21 cellular contexts compared by ENCODE assay signal in the genomic region with DNA sequence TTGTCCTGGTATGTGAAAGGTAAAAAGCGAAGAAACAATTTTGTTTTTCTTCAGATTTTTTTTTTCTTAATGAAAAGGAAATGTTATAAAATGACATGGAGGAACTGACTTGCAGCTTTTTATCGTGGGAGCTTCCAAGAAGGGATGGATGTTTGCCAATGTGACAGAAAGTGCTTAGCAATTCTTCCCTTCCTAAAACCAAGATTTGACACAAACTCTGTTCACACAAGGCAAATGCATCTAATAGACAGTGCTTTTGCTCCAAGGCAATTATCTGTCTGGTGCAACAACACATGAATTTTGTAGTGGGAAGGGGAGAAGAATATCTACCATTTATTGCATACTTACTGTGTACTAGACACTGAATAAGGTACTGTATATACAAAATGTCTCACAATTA.
DNase-seq lines count a peak whose midpoint lies in the region; ATAC-seq and TF ChIP-seq lines count a peak whose summit lies in the region.
"Had no signal": no experiment of that assay in that cellular context is flagged by ENCODE, and none has a peak within 500 bp of the region (broad histone marks: within the 10 kb centered on the region; RNA-seq: fewer than 3 reads in every experiment).

No MANE protein-coding gene starts in this region.

- H2BK15ac ChIP-seq in neuronal stem cell (ENCODE audit: low read length) = no peak overlapping the region

- H3K4ac ChIP-seq in neuronal stem cell (ENCODE audit: low read length) = no peak overlapping the region

- H2AK5ac ChIP-seq in neuronal stem cell (ENCODE audit: low read depth, low read length) = no peak overlapping the region

- no peak overlapping the region for H3K9ac ChIP-seq in neuronal stem cell (ENCODE audit: low read depth, low read length, poor library complexity)

- peak overlapping the region; percentile 58 for H2AFZ ChIP-seq in neuronal stem cell (ENCODE audit: low read length)

- TF ChIP-seq POLR2A in breast epithelium (IDR thresholded peaks at IDR 0.05) (no peak), tibial nerve (IDR thresholded peaks at IDR 0.05) (no peak)

- H3K14ac ChIP-seq in neuronal stem cell (ENCODE audit: low read length) = no peak overlapping the region

- H3K27ac ChIP-seq in right cardiac atrium (ENCODE audit: low read length) (no peak overlapping the region), right atrium auricular region (no peak overlapping the region), neuronal stem cell (replicated peaks; ENCODE audit: low read length) (no peak overlapping the region), breast epithelium (no peak overlapping the region), tibial nerve (no peak overlapping the region)
- H3K27ac ChIP-seq: right lobe of liver had no signal

- peak overlapping the region; percentile 28 for H3K4me3 ChIP-seq in right cardiac atrium (ENCODE audit: low read length)
- H3K4me3 ChIP-seq in right atrium auricular region = no peak overlapping the region
- H3K4me3 ChIP-seq in neuronal stem cell (ENCODE audit: low read length in 2 of 2) = no peak overlapping the region
- no peak overlapping the region for H3K4me3 ChIP-seq in breast epithelium
- H3K4me3 ChIP-seq in tibial nerve = no peak overlapping the region
- H3K4me3 ChIP-seq: GM23338, K562, right lobe of liver had no signal

- TF ChIP-seq CTCF in right atrium auricular region (IDR thresholded peaks at IDR 0.05) (no peak), breast epithelium (IDR thresholded peaks at IDR 0.05) (no peak), tibial nerve (IDR thresholded peaks at IDR 0.05) (no peak)

- H3K4me1 ChIP-seq in right cardiac atrium (ENCODE audit: control insufficient read depth, insufficient read depth, low read length) (peaks cover 3% of the 10 kb centered on the region), right atrium auricular region (peaks cover 0 to 10% of the 10 kb centered on the region in 2 donors), neuronal stem cell (ENCODE audit: control insufficient read depth in 2 of 2, insufficient read depth in 1 of 2, low read depth in 1 of 2, low read length in 2 of 2) (peaks cover 0 to 2% of the 10 kb centered on the region in 2 donors), breast epithelium (no peaks in the 10 kb centered on the region), tibial nerve (no peaks in the 10 kb centered on the region)
- H3K4me1 ChIP-seq: right lobe of liver had no signal

- intact Hi-C loops in right cardiac atrium (cut with DNase I) = no loop called here
- intact Hi-C loops in breast epithelium (cut with DNase I; ENCODE audit: low total_unique reads) = no loop called here

- no peaks in the 10 kb centered on the region for H3K36me3 ChIP-seq in right atrium auricular region
- no peaks in the 10 kb centered on the region for H3K36me3 ChIP-seq in neuronal stem cell (replicated peaks in 1 of 2; ENCODE audit: control insufficient read depth in 2 of 2, insufficient read depth in 2 of 2, low read length in 2 of 2)
- no peaks in the 10 kb centered on the region for H3K36me3 ChIP-seq in breast epithelium
- no peaks in the 10 kb centered on the region for H3K36me3 ChIP-seq in tibial nerve
- H3K36me3 ChIP-seq: right lobe of liver had no signal

- no peak overlapping the region for H2BK120ac ChIP-seq in neuronal stem cell (ENCODE audit: low read depth, low read length)

- no peak overlapping the region for H2BK12ac ChIP-seq in neuronal stem cell (ENCODE audit: low read length)

- 22% methylated on average over 2 of the region's 2 CpGs for WGBS in right cardiac atrium
- WGBS in neuronal stem cell (ENCODE audit: extremely low coverage in 2 of 2, insufficient read length in 2 of 2, insufficient replicate concordance in 1 of 2), 2 donors = no CpG with 5 or more reads among the region's 2 CpGs
- WGBS in tibial nerve, 2 donors = 38 to 41% methylated on average over 2 of the region's 2 CpGs

- no peak overlapping the region for H4K91ac ChIP-seq in neuronal stem cell (ENCODE audit: low read depth, low read length, poor library complexity)

- TF ChIP-seq EP300 in tibial nerve (IDR thresholded peaks at IDR 0.05) = no peak

- H2BK5ac ChIP-seq in neuronal stem cell (ENCODE audit: low read length) = no peak overlapping the region

- H3K27me3 ChIP-seq in right cardiac atrium (ENCODE audit: control insufficient read depth, insufficient read depth) = no peaks in the 10 kb centered on the region
- no peaks in the 10 kb centered on the region for H3K27me3 ChIP-seq in right atrium auricular region
- no peaks in the 10 kb centered on the region for H3K27me3 ChIP-seq in neuronal stem cell (ENCODE audit: control insufficient read depth in 3 of 3, insufficient read depth in 3 of 3, low read depth in 1 of 3, low read length in 3 of 3)
- no peaks in the 10 kb centered on the region for H3K27me3 ChIP-seq in breast epithelium
- no peaks in the 10 kb centered on the region for H3K27me3 ChIP-seq in tibial nerve
- H3K27me3 ChIP-seq: right lobe of liver had no signal

- H4K8ac ChIP-seq in neuronal stem cell (ENCODE audit: low read depth, low read length) = no peak overlapping the region

- no peaks in the 10 kb centered on the region for H3K79me1 ChIP-seq in neuronal stem cell (ENCODE audit: low read depth, low read length)

- H3K9me3 ChIP-seq in right cardiac atrium (ENCODE audit: control insufficient read depth, low read length) (no peaks in the 10 kb centered on the region), right atrium auricular region (no peaks in the 10 kb centered on the region), neuronal stem cell (replicated peaks in 1 of 2; ENCODE audit: control insufficient read depth in 2 of 2, insufficient read depth in 1 of 2, low read depth in 1 of 2, low read length in 2 of 2) (no peaks in the 10 kb centered on the region), breast epithelium (no peaks in the 10 kb centered on the region), tibial nerve (no peaks in the 10 kb centered on the region)
- H3K9me3 ChIP-seq: right lobe of liver had no signal

- no peak overlapping the region for H3K4me2 ChIP-seq in neuronal stem cell (ENCODE audit: insufficient read depth, low read length, poor library complexity, severe bottlenecking)
- H3K4me2 ChIP-seq: GM23338 had no signal

- no peak overlapping the region for H3K18ac ChIP-seq in neuronal stem cell (ENCODE audit: low read length)

- no peak for DNase-seq in right cardiac atrium
- DNase-seq in right atrium auricular region (ENCODE audit: low spot score) = no peak
- peak; percentile 10 for DNase-seq in fibroblast of peridontal ligament (ENCODE audit: extremely low read depth)
- DNase-seq in neuronal stem cell (ENCODE audit: low spot score) = no peak
- no peak for DNase-seq in breast epithelium (ENCODE audit: low spot score in 2 of 2)
- no peak for DNase-seq in tibial nerve (ENCODE audit: low spot score in 2 of 2)
- DNase-seq in DMS 273 treated with DMSO at 0.1 percent for 48 hours (lab: John Stamatoyannopoulos, UW) = no peak
- no peak for DNase-seq in 8988T
- DNase-seq: activated CD4-positive, alpha-beta memory T cell treated with anti-CD3 and anti-CD28 coated beads for 36 hours; activated CD4-positive, CD25-positive, alpha-beta regulatory T cell; activated CD8-positive, alpha-beta memory T cell treated with anti-CD3 and anti-CD28 coated beads, Interleukin-2, amount 50 U/mL, for 48 hours; aorta; naive B cell; NCI-H1436; NCI-H2107; NCI-H524 treated with DMSO at 0.1 percent for 48 hours; right lobe of liver; trophoblast cell had no signal

- no peak for ATAC-seq in right cardiac atrium
- ATAC-seq: activated naive CD4-positive, alpha-beta T cell treated with anti-CD3 and anti-CD28 coated beads, Interleukin-2, amount 50 U/mL, for 72 hours; K562 had no signal

- no peak overlapping the region for H3K23ac ChIP-seq in neuronal stem cell (ENCODE audit: low read depth, low read length, poor library complexity)
